10 cellular contexts compared by ENCODE assay signal in the genomic region with DNA sequence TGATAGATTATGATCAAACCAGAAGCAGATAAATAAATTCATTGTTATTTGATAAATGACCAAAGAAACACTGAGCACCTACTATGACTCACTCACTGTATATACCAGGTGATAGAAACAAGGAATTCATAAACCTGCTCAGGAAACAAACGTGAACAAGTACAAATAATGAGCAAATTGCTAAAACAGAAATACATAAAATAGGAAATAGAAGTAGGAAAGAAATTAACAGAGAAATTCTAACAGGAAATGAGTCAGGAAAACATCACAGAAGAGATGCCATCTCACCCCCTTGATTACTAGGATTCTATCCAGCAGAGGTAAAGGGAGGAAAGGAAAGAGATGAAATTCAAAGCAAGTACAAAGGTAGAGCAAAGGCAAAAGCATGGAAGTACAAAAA. TPM values are rescaled to one million over a fixed set of nuclear protein-coding genes. Genes with fewer than 3 reads are reported as not detected.
DNase-seq lines count a peak whose midpoint lies in the region; ATAC-seq and TF ChIP-seq lines count a peak whose summit lies in the region.
"Had no signal": no experiment of that assay in that cellular context is flagged by ENCODE, and none has a peak within 500 bp of the region (broad histone marks: within the 10 kb centered on the region; RNA-seq: fewer than 3 reads in every experiment).

No MANE protein-coding gene starts in this region.

- no peak overlapping the region for H3K4me3 Mint-ChIP-seq in GM23338
- H3K4me3 Mint-ChIP-seq in activated naive CD8-positive, alpha-beta T cell treated with anti-CD3 and anti-CD28 coated beads, Interleukin-2, amount 50 U/mL, for 24 hours: no peak overlapping the region
- H3K4me3 Mint-ChIP-seq: activated CD8-positive, alpha-beta T cell treated with anti-CD3 and anti-CD28 coated beads, Interleukin-2, amount 10 ng/mL, durations not matched to agents 7 days and 5 days; CD14-positive monocyte had no signal

- H3K4me1 Mint-ChIP-seq in GM23338: peaks cover 9% of the 10 kb centered on the region
- peaks cover 7% of the 10 kb centered on the region for H3K4me1 Mint-ChIP-seq in activated naive CD8-positive, alpha-beta T cell treated with anti-CD3 and anti-CD28 coated beads, Interleukin-2, amount 50 U/mL, for 24 hours

- no peaks in the 10 kb centered on the region for H3K27me3 Mint-ChIP-seq in GM23338 (ENCODE audit: insufficient read depth, low read depth, poor library complexity)
- H3K27me3 Mint-ChIP-seq in activated naive CD8-positive, alpha-beta T cell treated with anti-CD3 and anti-CD28 coated beads, Interleukin-2, amount 50 U/mL, for 24 hours: no peaks in the 10 kb centered on the region

- no peak overlapping the region for H3K27ac ChIP-seq in GM23338 (ENCODE audit: low read depth)

- H3K36me3 Mint-ChIP-seq in GM23338 (ENCODE audit: low read depth): no peaks in the 10 kb centered on the region
- peaks cover 2% of the 10 kb centered on the region for H3K36me3 Mint-ChIP-seq in activated naive CD8-positive, alpha-beta T cell treated with anti-CD3 and anti-CD28 coated beads, Interleukin-2, amount 50 U/mL, for 24 hours (ENCODE audit: low read depth)
- H3K36me3 Mint-ChIP-seq: CD14-positive monocyte had no signal

- H3K27me3 ChIP-seq in GM23338 (ENCODE audit: insufficient read depth): no peaks in the 10 kb centered on the region

- in situ Hi-C loops in G401 (cut with HindIII; ENCODE audit: low sequenced_read_pairs): no loop called here

- ATAC-seq in GM23338 (no peak), HG02970 (IDR thresholded peaks at IDR 0.05; ENCODE audit: low FRiP score, unreplicated experiment) (no peak)
- ATAC-seq in activated naive CD8-positive, alpha-beta T cell treated with anti-CD3 and anti-CD28 coated beads, Interleukin-2, amount 50 U/mL, for 24 hours: no peak
- ATAC-seq: activated CD8-positive, alpha-beta T cell treated with anti-CD3 and anti-CD28 coated beads, Interleukin-2, amount 10 ng/mL, durations not matched to agents 7 days and 5 days had no signal

- H3K36me3 ChIP-seq in GM23338 (ENCODE audit: insufficient read depth): no peaks in the 10 kb centered on the region

- H3K79me2 ChIP-seq in GM23338 (replicated peaks; ENCODE audit: insufficient read depth): peaks cover 20% of the 10 kb centered on the region; the same call in 1 of the 2 replicates

- H4K20me1 ChIP-seq in GM23338 (replicated peaks; ENCODE audit: insufficient read depth): peaks cover 9% of the 10 kb centered on the region; the same call in 1 of the 2 replicates

- no peak overlapping the region for H3K4me3 ChIP-seq in GM23338

- H3K4me1 ChIP-seq in GM23338 (ENCODE audit: insufficient read depth): no peaks in the 10 kb centered on the region

- no peaks in the 10 kb centered on the region for H3K9me3 Mint-ChIP-seq in GM23338
- H3K9me3 Mint-ChIP-seq in activated naive CD8-positive, alpha-beta T cell treated with anti-CD3 and anti-CD28 coated beads, Interleukin-2, amount 50 U/mL, for 24 hours: no peaks in the 10 kb centered on the region
- H3K9me3 Mint-ChIP-seq: CD14-positive monocyte had no signal

- no peaks in the 10 kb centered on the region for H3K9me2 ChIP-seq in GM23338 (ENCODE audit: insufficient read depth)

- no peak for TF ChIP-seq CTCF in GM23338 (conservative IDR thresholded peaks at IDR 0.05; ENCODE audit: low read depth in 2 of 2)

- H3K4me2 ChIP-seq in GM23338: no peak overlapping the region

- H3F3A ChIP-seq in GM23338 (replicated peaks; ENCODE audit: low read depth): no peaks in the 10 kb centered on the region

- DNase-seq in AG08395 (ENCODE audit: low spot score) (peak; percentile 11), GM23338 (ENCODE audit: low spot score) (no peak), kidney tubule cell (ENCODE audit: low spot score) (peak; percentile 35), T-helper 9 cell (no peak), G401 (ENCODE audit: low spot score) (no peak)
- no peak for DNase-seq in activated naive CD8-positive, alpha-beta T cell treated with anti-CD3 and anti-CD28 coated beads, Interleukin-2, amount 50 U/mL, for 24 hours
- DNase-seq: activated CD8-positive, alpha-beta T cell treated with anti-CD3 and anti-CD28 coated beads, Interleukin-2, amount 10 ng/mL, durations not matched to agents 7 days and 5 days; activated effector memory CD4-positive, alpha-beta T cell treated with anti-CD3 and anti-CD28 coated beads, Interleukin-2, amount 50 U/mL, for 16 hours had no signal

- H3K27ac Mint-ChIP-seq in GM23338: peak overlapping the region; percentile 16
- H3K27ac Mint-ChIP-seq in activated naive CD8-positive, alpha-beta T cell treated with anti-CD3 and anti-CD28 coated beads, Interleukin-2, amount 50 U/mL, for 24 hours: peak overlapping the region; percentile 35
- H3K27ac Mint-ChIP-seq: activated CD8-positive, alpha-beta T cell treated with anti-CD3 and anti-CD28 coated beads, Interleukin-2, amount 10 ng/mL, durations not matched to agents 7 days and 5 days had no signal

- H2AFZ ChIP-seq in GM23338: no peak overlapping the region

TF ChIP-seq in GM23338, 12 proteins besides CTCF, POLR2A, EP300 and RAD21 (continues in another document):
- TF ChIP-seq EZH2 (IDR thresholded peaks at IDR 0.05; ENCODE audit: low read depth, unreplicated experiment) (no peak), JUNB (IDR thresholded peaks at IDR 0.05; ENCODE audit: unreplicated experiment) (no peak), ZNF114 (CRISPR knock-in tag; IDR thresholded peaks at IDR 0.05) (no peak), ZNF331 (CRISPR knock-in tag; IDR thresholded peaks at IDR 0.05; ENCODE audit: low read depth) (no peak), EZH2phosphoT487 (IDR thresholded peaks at IDR 0.05; ENCODE audit: unreplicated experiment) (no peak), NANOG (IDR thresholded peaks at IDR 0.05; ENCODE audit: borderline replicate concordance) (no peak)
- TF ChIP-seq, protein P1, sequence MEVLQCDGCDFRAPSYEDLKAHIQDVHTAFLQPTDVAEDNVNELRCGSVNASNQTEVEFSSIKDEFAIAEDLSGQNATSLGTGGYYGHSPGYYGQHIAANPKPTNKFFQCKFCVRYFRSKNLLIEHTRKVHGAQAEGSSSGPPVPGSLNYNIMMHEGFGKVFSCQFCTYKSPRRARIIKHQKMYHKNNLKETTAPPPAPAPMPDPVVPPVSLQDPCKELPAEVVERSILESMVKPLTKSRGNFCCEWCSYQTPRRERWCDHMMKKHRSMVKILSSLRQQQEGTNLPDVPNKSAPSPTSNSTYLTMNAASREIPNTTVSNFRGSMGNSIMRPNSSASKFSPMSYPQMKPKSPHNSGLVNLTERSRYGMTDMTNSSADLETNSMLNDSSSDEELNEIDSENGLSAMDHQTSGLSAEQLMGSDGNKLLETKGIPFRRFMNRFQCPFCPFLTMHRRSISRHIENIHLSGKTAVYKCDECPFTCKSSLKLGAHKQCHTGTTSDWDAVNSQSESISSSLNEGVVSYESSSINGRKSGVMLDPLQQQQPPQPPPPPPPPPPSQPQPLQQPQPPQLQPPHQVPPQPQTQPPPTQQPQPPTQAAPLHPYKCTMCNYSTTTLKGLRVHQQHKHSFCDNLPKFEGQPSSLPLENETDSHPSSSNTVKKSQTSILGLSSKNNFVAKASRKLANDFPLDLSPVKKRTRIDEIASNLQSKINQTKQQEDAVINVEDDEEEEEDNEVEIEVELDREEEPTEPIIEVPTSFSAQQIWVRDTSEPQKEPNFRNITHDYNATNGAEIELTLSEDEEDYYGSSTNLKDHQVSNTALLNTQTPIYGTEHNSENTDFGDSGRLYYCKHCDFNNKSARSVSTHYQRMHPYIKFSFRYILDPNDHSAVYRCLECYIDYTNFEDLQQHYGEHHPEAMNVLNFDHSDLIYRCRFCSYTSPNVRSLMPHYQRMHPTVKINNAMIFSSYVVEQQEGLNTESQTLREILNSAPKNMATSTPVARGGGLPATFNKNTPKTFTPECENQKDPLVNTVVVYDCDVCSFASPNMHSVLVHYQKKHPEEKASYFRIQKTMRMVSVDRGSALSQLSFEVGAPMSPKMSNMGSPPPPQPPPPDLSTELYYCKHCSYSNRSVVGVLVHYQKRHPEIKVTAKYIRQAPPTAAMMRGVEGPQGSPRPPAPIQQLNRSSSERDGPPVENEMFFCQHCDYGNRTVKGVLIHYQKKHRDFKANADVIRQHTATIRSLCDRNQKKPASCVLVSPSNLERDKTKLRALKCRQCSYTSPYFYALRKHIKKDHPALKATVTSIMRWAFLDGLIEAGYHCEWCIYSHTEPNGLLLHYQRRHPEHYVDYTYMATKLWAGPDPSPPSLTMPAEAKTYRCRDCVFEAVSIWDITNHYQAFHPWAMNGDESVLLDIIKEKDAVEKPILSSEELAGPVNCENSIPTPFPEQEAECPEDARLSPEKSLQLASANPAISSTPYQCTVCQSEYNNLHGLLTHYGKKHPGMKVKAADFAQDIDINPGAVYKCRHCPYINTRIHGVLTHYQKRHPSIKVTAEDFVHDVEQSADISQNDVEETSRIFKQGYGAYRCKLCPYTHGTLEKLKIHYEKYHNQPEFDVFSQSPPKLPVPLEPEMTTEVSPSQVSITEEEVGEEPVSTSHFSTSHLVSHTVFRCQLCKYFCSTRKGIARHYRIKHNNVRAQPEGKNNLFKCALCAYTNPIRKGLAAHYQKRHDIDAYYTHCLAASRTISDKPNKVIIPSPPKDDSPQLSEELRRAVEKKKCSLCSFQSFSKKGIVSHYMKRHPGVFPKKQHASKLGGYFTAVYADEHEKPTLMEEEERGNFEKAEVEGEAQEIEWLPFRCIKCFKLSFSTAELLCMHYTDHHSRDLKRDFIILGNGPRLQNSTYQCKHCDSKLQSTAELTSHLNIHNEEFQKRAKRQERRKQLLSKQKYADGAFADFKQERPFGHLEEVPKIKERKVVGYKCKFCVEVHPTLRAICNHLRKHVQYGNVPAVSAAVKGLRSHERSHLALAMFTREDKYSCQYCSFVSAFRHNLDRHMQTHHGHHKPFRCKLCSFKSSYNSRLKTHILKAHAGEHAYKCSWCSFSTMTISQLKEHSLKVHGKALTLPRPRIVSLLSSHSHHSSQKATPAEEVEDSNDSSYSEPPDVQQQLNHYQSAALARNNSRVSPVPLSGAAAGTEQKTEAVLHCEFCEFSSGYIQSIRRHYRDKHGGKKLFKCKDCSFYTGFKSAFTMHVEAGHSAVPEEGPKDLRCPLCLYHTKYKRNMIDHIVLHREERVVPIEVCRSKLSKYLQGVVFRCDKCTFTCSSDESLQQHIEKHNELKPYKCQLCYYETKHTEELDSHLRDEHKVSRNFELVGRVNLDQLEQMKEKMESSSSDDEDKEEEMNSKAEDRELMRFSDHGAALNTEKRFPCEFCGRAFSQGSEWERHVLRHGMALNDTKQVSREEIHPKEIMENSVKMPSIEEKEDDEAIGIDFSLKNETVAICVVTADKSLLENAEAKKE (CRISPR knock-in tag; IDR thresholded peaks at IDR 0.05): no peak

RNA-seq across cellular contexts. Expression of a gene that starts 31.3 kb away (rescaled TPM):
- 43.5 and 45.9 TPM in 2 replicates for total RNA-seq in GM23338 (2014; rRNA removed; shearing (Covaris generic))
- 6.7 and 7.2 TPM in 2 replicates for polyA plus RNA-seq in GM23338 (2016; fragmentation: Nextera tagmentation; extraction: Ambion mirVana)
- 19.1 and 39.5 TPM in 2 replicates for total RNA-seq in G401 (2014; rRNA removed; shearing (Covaris generic))

Comparison
In these comparisons a context has a peak if more than half of its experiments do, and no peak if none do; other contexts are left out.
1. DNase-seq: peak in AG08395 (single experiment) and kidney tubule cell (single experiment); none in GM23338 (single experiment), activated naive CD8-positive, alpha-beta T cell treated with anti-CD3 and anti-CD28 coated beads, Interleukin-2, amount 50 U/mL, for 24 hours (single experiment), T-helper 9 cell (single experiment) and G401 (single experiment).